ENCODE assay signal across 1 cellular context in genomic region chr15:50257924-50258323, GRCh38.
TF ChIP-seq lines count a peak whose summit lies in the region.

No MANE protein-coding gene starts in this region.

TF ChIP-seq in WTC11, 78 proteins besides CTCF, POLR2A, EP300 and RAD21 (continued from another document):
- TF ChIP-seq AFF4 (CRISPR knock-in tag; IDR thresholded peaks at IDR 0.05; ENCODE audit: borderline replicate concordance) (no peak), ZSCAN18 (CRISPR knock-in tag; IDR thresholded peaks at IDR 0.05) (no peak), NR1H2 (CRISPR knock-in tag; IDR thresholded peaks at IDR 0.05) (no peak), ZNF416 (CRISPR knock-in tag; IDR thresholded peaks at IDR 0.05) (no peak), RELA (CRISPR knock-in tag; IDR thresholded peaks at IDR 0.05; ENCODE audit: borderline replicate concordance) (no peak), MYBL2 (CRISPR knock-in tag; IDR thresholded peaks at IDR 0.05) (no peak), GRHL2 (CRISPR knock-in tag; IDR thresholded peaks at IDR 0.05; ENCODE audit: insufficient replicate concordance, severe bottlenecking) (no peak), CBFB (CRISPR knock-in tag; IDR thresholded peaks at IDR 0.05; ENCODE audit: low read depth) (no peak), ETV6 (CRISPR knock-in tag; IDR thresholded peaks at IDR 0.05) (no peak), ZNF263 (CRISPR knock-in tag; IDR thresholded peaks at IDR 0.05; ENCODE audit: low read depth) (no peak), HMGA2 (CRISPR knock-in tag; IDR thresholded peaks at IDR 0.05) (no peak), OVOL2 (CRISPR knock-in tag; IDR thresholded peaks at IDR 0.05; ENCODE audit: borderline replicate concordance) (no peak), ESRRA (CRISPR knock-in tag; IDR thresholded peaks at IDR 0.05; ENCODE audit: borderline replicate concordance) (no peak), ATF6 (CRISPR knock-in tag; IDR thresholded peaks at IDR 0.05) (no peak), ZBTB43 (CRISPR knock-in tag; IDR thresholded peaks at IDR 0.05) (no peak), NR3C1 (CRISPR knock-in tag; conservative IDR thresholded peaks at IDR 0.05; ENCODE audit: low read depth) (no peak)
